22 cellular contexts compared by ENCODE assay signal in genomic region chr13:98199480-98199879, GRCh38. TPM values are rescaled to one million over a fixed set of nuclear protein-coding genes. Genes with fewer than 3 reads are reported as not detected.
DNase-seq lines count a peak whose midpoint lies in the region; ATAC-seq, FAIRE-seq and TF ChIP-seq lines count a peak whose summit lies in the region.
"Had no signal": no experiment of that assay in that cellular context is flagged by ENCODE, and none has a peak within 500 bp of the region (broad histone marks: within the 10 kb centered on the region; RNA-seq: fewer than 3 reads in every experiment).

No MANE protein-coding gene starts in this region.

- H3K27me3 ChIP-seq in breast epithelium = no peaks in the 10 kb centered on the region
- H3K27me3 ChIP-seq: gastroesophageal sphincter, right lobe of liver had no signal

- no peak overlapping the region for H3K27ac ChIP-seq in breast epithelium
- H3K27ac ChIP-seq: epithelial cell of prostate, gastroesophageal sphincter, PC-9, SK-N-MC had no signal

- no peak for ATAC-seq in HG03565 (IDR thresholded peaks at IDR 0.05; ENCODE audit: unreplicated experiment)
- ATAC-seq in HG03521 (IDR thresholded peaks at IDR 0.05; ENCODE audit: unreplicated experiment) = no peak
- ATAC-seq: gastroesophageal sphincter had no signal

- no peaks in the 10 kb centered on the region for H3K9me3 ChIP-seq in breast epithelium
- H3K9me3 ChIP-seq: right lobe of liver had no signal

- TF ChIP-seq POLR2A in breast epithelium (IDR thresholded peaks at IDR 0.05) (no peak), GM12891 (IDR thresholded peaks at IDR 0.05; ENCODE audit: low read depth, low read length) (no peak)

- H3K4me1 Mint-ChIP-seq in endothelial cell (ENCODE audit: unreplicated experiment) (peaks cover 12% of the 10 kb centered on the region), nephron progenitor cell (peaks cover 58% of the 10 kb centered on the region)
- H3K4me1 Mint-ChIP-seq: activated naive CD4-positive, alpha-beta T cell treated with anti-CD3 and anti-CD28 coated beads, Interleukin-2, amount 50 U/mL, for 24 hours had no signal

- no peaks in the 10 kb centered on the region for H3K36me3 ChIP-seq in breast epithelium
- H3K36me3 ChIP-seq: gastroesophageal sphincter, right lobe of liver had no signal

- TF ChIP-seq CTCF in endothelial cell (IDR thresholded peaks at IDR 0.05; ENCODE audit: unreplicated experiment) (no peak), nephron progenitor cell (IDR thresholded peaks at IDR 0.05) (no peak), breast epithelium (IDR thresholded peaks at IDR 0.05) (no peak)

- no peaks in the 10 kb centered on the region for H3K4me1 ChIP-seq in breast epithelium

- H3K4me3 ChIP-seq in breast epithelium = no peak overlapping the region
- H3K4me3 ChIP-seq: gastroesophageal sphincter, PC-9, right lobe of liver, SK-N-MC had no signal

- H3K27ac Mint-ChIP-seq in endothelial cell (ENCODE audit: unreplicated experiment) (peak overlapping the region; percentile 4), nephron progenitor cell (peak overlapping the region; percentile 94)
- H3K27ac Mint-ChIP-seq: activated naive CD4-positive, alpha-beta T cell treated with anti-CD3 and anti-CD28 coated beads, Interleukin-2, amount 50 U/mL, for 24 hours had no signal

- H3K9me3 Mint-ChIP-seq in endothelial cell (ENCODE audit: unreplicated experiment) (no peaks in the 10 kb centered on the region), nephron progenitor cell (peaks cover 28% of the 10 kb centered on the region)
- H3K9me3 Mint-ChIP-seq: activated naive CD4-positive, alpha-beta T cell treated with anti-CD3 and anti-CD28 coated beads, Interleukin-2, amount 50 U/mL, for 24 hours had no signal

- DNase-seq in ELF-1 (ENCODE audit: low read depth, low spot score) = peak; percentile 27
- peak; percentile 61 for DNase-seq in NCI-H1417 treated with DMSO at 0.1 percent for 48 hours (lab: John Stamatoyannopoulos, UW)
- no peak for DNase-seq in endothelial cell (ENCODE audit: low spot score)
- no peak for DNase-seq in nephron progenitor cell
- no peak for DNase-seq in breast epithelium (ENCODE audit: low spot score in 2 of 2)
- no peak for DNase-seq in GM12891 (ENCODE audit: insufficient read length, low spot score)
- DNase-seq: activated CD4-positive, alpha-beta T cell treated with anti-CD3 and anti-CD28 coated beads, Interleukin-2, amount 50 U/mL, for 1 hour; activated T-cell treated with anti-CD3 and anti-CD28 coated beads for 4 hours; cortex of kidney; mammary epithelial cell; MV-4-11; NCI-H524; PC-9; right lobe of liver had no signal

- H3K4me3 Mint-ChIP-seq in endothelial cell (ENCODE audit: unreplicated experiment) (no peak overlapping the region), nephron progenitor cell (peak overlapping the region; percentile 39)
- H3K4me3 Mint-ChIP-seq: activated naive CD4-positive, alpha-beta T cell treated with anti-CD3 and anti-CD28 coated beads, Interleukin-2, amount 50 U/mL, for 24 hours had no signal

- peaks cover 4% of the 10 kb centered on the region for H3K27me3 Mint-ChIP-seq in endothelial cell (ENCODE audit: unreplicated experiment)
- no peaks in the 10 kb centered on the region for H3K27me3 Mint-ChIP-seq in nephron progenitor cell (ENCODE audit: low read depth, poor library complexity)
- H3K27me3 Mint-ChIP-seq: activated naive CD4-positive, alpha-beta T cell treated with anti-CD3 and anti-CD28 coated beads, Interleukin-2, amount 50 U/mL, for 24 hours had no signal

- intact Hi-C loops in breast epithelium (cut with DNase I; ENCODE audit: low total_unique reads) = no loop called here

- no peak for FAIRE-seq in GM12891 (lab: Jason Lieb, UNC)
- FAIRE-seq: TTC549 had no signal

- H3K36me3 Mint-ChIP-seq in endothelial cell (ENCODE audit: low read depth, unreplicated experiment) (peaks cover 12% of the 10 kb centered on the region), nephron progenitor cell (ENCODE audit: low read depth) (peaks cover 56% of the 10 kb centered on the region)
- H3K36me3 Mint-ChIP-seq: activated naive CD4-positive, alpha-beta T cell treated with anti-CD3 and anti-CD28 coated beads, Interleukin-2, amount 50 U/mL, for 24 hours had no signal

TF ChIP-seq in GM12891, 5 proteins besides CTCF, POLR2A, EP300 and RAD21:
- TF ChIP-seq POU2F2 (IDR thresholded peaks at IDR 0.05; ENCODE audit: low read depth, low read length) (no peak), TAF1 (IDR thresholded peaks at IDR 0.05; ENCODE audit: low read depth, low read length) (no peak)

RNA-seq across cellular contexts. Expression of gene RNF113B, which starts 22.4 kb away (rescaled TPM):
- total RNA-seq in endothelial cell (ENCODE audit: unreplicated experiment) = not detected
- total RNA-seq in breast epithelium = not detected
- not detected for polyA plus RNA-seq in GM12891 (2012; ENCODE audit: low read depth, missing spikeins)
- total RNA-seq: gastroesophageal sphincter, mammary epithelial cell, PC-9, right lobe of liver, subcutaneous adipose tissue had no signal
- polyA plus RNA-seq: mammary epithelial cell had no signal

RNA-seq across cellular contexts. Expression of gene FARP1, which starts 56.6 kb away (rescaled TPM):
- total RNA-seq in endothelial cell (ENCODE audit: unreplicated experiment) (167 TPM), breast epithelium (10 to 100 TPM; 29.8 to 97.3 (median 80.1) TPM)
- polyA plus RNA-seq in GM12891 (2012; ENCODE audit: low read depth, missing spikeins) = 1.2 TPM

Comparison
In these comparisons a context has a peak if more than half of its experiments do, and no peak if none do; other contexts are left out.
1. DNase-seq: peak in ELF-1 (single experiment) and NCI-H1417 treated with DMSO at 0.1 percent for 48 hours (single experiment); none in endothelial cell (single experiment), nephron progenitor cell (single experiment), breast epithelium (0 of 2) and GM12891 (single experiment).